ENCODE assay signal across 1 cellular context in genomic region chr5:133108481-133108921, GRCh38.
TF ChIP-seq lines count a peak whose summit lies in the region.

No MANE protein-coding gene starts in this region.

TF ChIP-seq in K562, 482 proteins besides CTCF, POLR2A, EP300 and RAD21 (continued from another document):
- no peak for TF ChIP-seq BCLAF1 (IDR thresholded peaks at IDR 0.05; ENCODE audit: borderline replicate concordance in 1 of 2, control insufficient read depth in 1 of 2, low read depth in 2 of 2, low read length in 1 of 2)
- TF ChIP-seq CTBP1 (IDR thresholded peaks at IDR 0.05; ENCODE audit: borderline replicate concordance): peak; percentile 62; the same call in 1 of the 2 replicates
- TF ChIP-seq HNRNPLL (IDR thresholded peaks at IDR 0.05; ENCODE audit: low read depth, low read length, poor library complexity, severe bottlenecking): no peak
- TF ChIP-seq BRD4 (IDR thresholded peaks at IDR 0.05): no peak
- 0 out of 4 replicates have a peak, but pooled peaks of 1 of the 2 experiments have one; percentile 28 for TF ChIP-seq ETV6 (IDR thresholded peaks at IDR 0.05; ENCODE audit: borderline replicate concordance in 1 of 2, low read depth in 2 of 2, low read length in 1 of 2)
- no peak for TF ChIP-seq ETV6 (CRISPR knock-in tag; IDR thresholded peaks at IDR 0.05; ENCODE audit: borderline replicate concordance)
- no peak for TF ChIP-seq PHF20 (IDR thresholded peaks at IDR 0.05; ENCODE audit: partially characterized antibody)
- no peak for TF ChIP-seq JUN (IDR thresholded peaks at IDR 0.05; ENCODE audit: borderline replicate concordance, low read depth, low read length)
- no peak for TF ChIP-seq JUN (CRISPR knock-in tag; IDR thresholded peaks at IDR 0.05; ENCODE audit: borderline replicate concordance)
- no peak for TF ChIP-seq ERF (CRISPR knock-in tag; IDR thresholded peaks at IDR 0.05)
- no peak for TF ChIP-seq ZNF324 (CRISPR knock-in tag; IDR thresholded peaks at IDR 0.05)
- no peak for TF ChIP-seq PBX2 (CRISPR knock-in tag; IDR thresholded peaks at IDR 0.05; ENCODE audit: low read depth)
- peak; percentile 36; the same call in 1 of the 2 replicates for TF ChIP-seq PBX2 (tag; conservative IDR thresholded peaks at IDR 0.05; ENCODE audit: low read depth)
- TF ChIP-seq ZNF512 (tag; IDR thresholded peaks at IDR 0.05): no peak
